In the genomic region with DNA sequence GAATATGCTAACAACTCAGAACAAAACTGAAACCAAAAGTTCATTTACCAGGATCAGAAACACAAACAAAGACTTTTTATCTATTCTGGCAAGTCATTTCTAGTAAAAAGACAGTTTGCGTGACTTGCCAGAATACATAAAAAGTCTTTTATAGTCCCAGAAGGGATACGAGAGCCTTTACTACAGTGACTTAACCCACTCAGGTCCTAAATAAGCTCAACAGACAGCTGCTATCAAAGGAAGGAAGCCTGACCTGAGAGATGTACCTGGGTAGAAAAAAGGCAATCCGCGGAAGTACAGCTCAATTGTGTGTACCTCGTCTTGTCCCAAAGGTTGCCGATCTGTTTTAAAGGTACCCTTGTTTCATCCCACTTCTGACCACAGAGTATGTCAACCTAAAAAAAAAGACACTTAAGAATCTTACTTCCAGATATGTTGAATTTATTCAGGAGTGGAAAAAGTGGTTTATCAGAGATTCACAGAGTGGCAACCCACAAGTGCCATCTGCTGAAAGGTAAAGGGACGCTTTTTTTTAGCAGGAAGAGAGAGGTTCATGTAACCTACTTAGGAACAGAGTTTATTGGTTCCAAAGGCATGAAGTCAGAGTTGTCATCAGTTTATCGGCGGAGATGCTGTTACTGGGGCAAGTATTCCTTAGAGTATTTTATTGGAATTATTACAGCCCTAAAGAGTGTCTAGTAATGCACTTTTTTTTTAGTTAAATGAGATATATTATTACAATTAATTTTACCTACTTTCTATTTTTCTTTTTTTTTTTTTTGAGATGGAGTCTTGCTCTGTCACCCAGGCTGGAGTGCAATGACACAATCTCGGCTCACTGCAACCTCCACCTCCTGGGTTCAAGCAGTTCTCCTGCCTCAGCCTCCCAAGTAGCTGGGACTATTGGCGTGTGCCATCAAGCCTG, we compare ENCODE assay signal across 7 cellular contexts.
DNase-seq lines count a peak whose midpoint lies in the region; ATAC-seq, FAIRE-seq and TF ChIP-seq lines count a peak whose summit lies in the region.

No MANE protein-coding gene starts in this region.

- intact Hi-C loops in mammary epithelial cell (cut with micrococcal nuclease), result no loop called here
- intact Hi-C loops in A673 (cut with micrococcal nuclease; ENCODE audit: unreplicated experiment), result no loop called here

- no peak overlapping the region for H3K9ac ChIP-seq in mammary epithelial cell (ENCODE audit: insufficient read depth, low read length)

- H4K20me1 ChIP-seq in mammary epithelial cell (ENCODE audit: insufficient read depth, low read length), result no peaks in the 10 kb centered on the region

- dilution Hi-C loops in mammary epithelial cell (cut with HindIII; ENCODE audit: low sequenced_read_pairs), result no loop called here

- peak; percentile 49 for FAIRE-seq in GM19239 (lab: Jason Lieb, UNC)

- BruUV-seq in mammary epithelial cell (replicated peaks; lab: Mats Ljungman, UMichigan), result no TSS peak
- no TSS peak for BruUV-seq in A673 (replicated peaks; lab: Mats Ljungman, UMichigan)

- no peak for TF ChIP-seq CTCF in mammary epithelial cell (conservative IDR thresholded peaks at IDR 0.05 in 1 of 2, IDR thresholded peaks at IDR 0.05 in 1 of 2; ENCODE audit: extremely low read depth in 1 of 2, insufficient read depth in 1 of 2, low read depth in 1 of 2, low read length in 2 of 2)
- no peak for TF ChIP-seq CTCF in A673 (conservative IDR thresholded peaks at IDR 0.05; ENCODE audit: low read depth, low read length)

- CTCF ChIA-PET in mammary epithelial cell (lab: Charles Lee; ENCODE audit: low non-redundant PET) (no interaction called here), A673 (lab: Charles Lee) (no interaction called here)

- no peaks in the 10 kb centered on the region for H3K79me2 ChIP-seq in mammary epithelial cell (ENCODE audit: insufficient read depth, low read length)

- peak overlapping the region; percentile 34 for H3K4me2 ChIP-seq in mammary epithelial cell (ENCODE audit: insufficient read depth, low read depth, low read length)

- DNase-seq in GM19239 (ENCODE audit: insufficient read length, low spot score) (no peak), mammary epithelial cell (no peak), A673 (ENCODE audit: low spot score) (no peak), NCI-H1417 treated with DMSO at 0.1 percent for 48 hours (lab: John Stamatoyannopoulos, UW) (no peak)

- H3K27me3 ChIP-seq in mammary epithelial cell (ENCODE audit: insufficient read depth, low read length), result peaks cover 1% of the 10 kb centered on the region
- no peaks in the 10 kb centered on the region for H3K27me3 ChIP-seq in A673 (replicated peaks; ENCODE audit: insufficient read depth, low read depth, low read length, poor library complexity)

- no peaks in the 10 kb centered on the region for H3K9me3 ChIP-seq in mammary epithelial cell (replicated peaks; ENCODE audit: insufficient read depth, low read length)
- H3K9me3 ChIP-seq in A673 (ENCODE audit: low read depth, low read length, poor library complexity, severe bottlenecking), result no peaks in the 10 kb centered on the region

- H3K4me3 ChIP-seq in mammary epithelial cell (replicated peaks in 1 of 3; ENCODE audit: insufficient read depth in 1 of 3, low read depth in 2 of 3, low read length in 3 of 3) (peak overlapping the region in 1 of 3 experiments; percentile 4), skin epidermis (peak overlapping the region in 5 of 7 experiments; percentile 3 to 18 (median 8)), A673 (ENCODE audit: low read depth, low read length, poor library complexity, severe bottlenecking) (no peak overlapping the region)

- peak; percentile 68 for ATAC-seq in HG03039 (IDR thresholded peaks at IDR 0.05; ENCODE audit: unreplicated experiment)
- no peak for ATAC-seq in esophagus mucosa

- in situ Hi-C loops in mammary epithelial cell (cut with MboI; ENCODE audit: low sequenced_read_pairs in 2 of 2), result no loop called here

- H2AFZ ChIP-seq in mammary epithelial cell (ENCODE audit: low read depth, low read length), result peak overlapping the region; percentile 53

- H3K4me1 ChIP-seq in mammary epithelial cell (ENCODE audit: insufficient read depth, low read length) (no peaks in the 10 kb centered on the region), A673 (ENCODE audit: insufficient read depth, low read length, poor library complexity, severe bottlenecking) (no peaks in the 10 kb centered on the region)

- WGBS in mammary epithelial cell (ENCODE audit: low coverage, missing lambda C conversion rate), result 38% methylated on average over 11 of the region's 11 CpGs

- H3K27ac ChIP-seq in mammary epithelial cell (ENCODE audit: insufficient read depth, low read depth, low read length), result no peak overlapping the region
- H3K27ac ChIP-seq in skin epidermis, result peak overlapping the region in 11 of 21 experiments; percentile 14 to 83 (median 72)
- no peak overlapping the region for H3K27ac ChIP-seq in A673 (ENCODE audit: low read depth, low read length, poor library complexity, severe bottlenecking)

- POLR2A ChIA-PET in A673 (lab: Charles Lee; ENCODE audit: low non-redundant PET), result no interaction called here

- H3K36me3 ChIP-seq in mammary epithelial cell (ENCODE audit: insufficient read depth, low read length) (no peaks in the 10 kb centered on the region), A673 (ENCODE audit: insufficient read depth, low read length, poor library complexity, severe bottlenecking) (no peaks in the 10 kb centered on the region)

Comparison
In these comparisons a context has a peak if more than half of its experiments do, and no peak if none do; other contexts are left out.
1. H3K27ac ChIP-seq: peak in skin epidermis (11 of 21); none in mammary epithelial cell (single experiment) and A673 (single experiment).